15 cellular contexts compared by ENCODE assay signal in the genomic region with DNA sequence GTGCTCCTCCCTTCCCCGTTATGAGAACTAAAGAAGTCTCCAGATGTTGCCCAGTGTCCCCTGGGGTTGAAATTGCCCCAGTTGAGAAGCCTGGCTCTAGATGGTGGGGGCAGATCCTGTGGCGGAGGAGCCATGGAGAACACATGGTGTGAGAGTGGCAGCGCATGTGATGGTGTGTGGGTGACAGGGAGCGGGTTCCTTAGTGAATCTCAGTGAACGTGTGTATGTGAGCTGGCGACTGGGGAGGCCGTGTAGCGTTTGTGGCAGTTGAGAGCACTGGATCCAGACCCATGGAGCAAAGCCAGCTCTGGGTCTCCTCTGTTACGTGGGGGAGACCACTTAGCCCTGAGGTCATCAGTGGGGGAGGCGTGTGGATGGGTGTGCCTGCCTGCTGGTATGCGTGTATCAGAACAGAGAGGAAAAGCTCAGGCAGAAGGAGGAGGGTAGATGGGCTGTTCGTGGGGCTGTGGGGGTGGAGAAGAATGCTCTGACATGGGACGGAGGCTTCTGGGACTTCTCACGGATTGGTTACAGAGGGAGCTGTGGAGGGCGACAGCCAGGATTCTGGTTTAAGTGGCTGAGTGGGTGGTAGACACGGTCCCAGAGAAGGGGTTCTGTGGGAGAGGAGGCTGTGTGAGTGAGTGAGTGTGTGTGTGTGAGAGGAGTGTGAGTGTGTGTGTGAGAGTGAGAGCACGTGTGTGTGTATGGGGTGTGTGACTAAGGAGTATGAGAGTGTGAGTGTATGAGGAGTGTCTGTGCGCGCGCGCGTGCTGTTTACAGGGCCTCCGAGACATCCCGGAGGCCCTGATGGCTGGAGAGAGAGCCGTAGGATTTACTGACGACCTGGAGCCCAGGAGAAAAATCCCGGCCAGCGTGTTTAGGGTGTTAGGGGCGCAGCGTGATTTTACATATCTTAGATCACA.
A peak's percentile ranks its signal among the peaks of the same experiment; 100 is the strongest.
DNase-seq lines count a peak whose midpoint lies in the region; ATAC-seq and TF ChIP-seq lines count a peak whose summit lies in the region.
"Had no signal": no experiment of that assay in that cellular context is flagged by ENCODE, and none has a peak within 500 bp of the region (broad histone marks: within the 10 kb centered on the region; RNA-seq: fewer than 3 reads in every experiment).

No MANE protein-coding gene starts in this region.

- H3K79me1 ChIP-seq in IMR-90 (ENCODE audit: low read depth in 1 of 2, low read length in 2 of 2) (peaks cover 0 to 10% of the 10 kb centered on the region in 2 experiments; a peak in 1 of 4 replicates), neuronal stem cell (ENCODE audit: low read depth, low read length) (no peaks in the 10 kb centered on the region)

- H4K91ac ChIP-seq in IMR-90 (ENCODE audit: insufficient read depth, low read depth, low read length) = peak overlapping the region; percentile 67
- no peak overlapping the region for H4K91ac ChIP-seq in neuronal stem cell (ENCODE audit: low read depth, low read length, poor library complexity)

- 46% methylated on average over 13 of the region's 30 CpGs; no CpG with 5 or more reads in 1 of the 2 experiments for WGBS in IMR-90 (ENCODE audit: extremely low coverage in 2 of 2, insufficient read length in 1 of 2), 2 experiments
- WGBS in neuronal stem cell (ENCODE audit: extremely low coverage in 2 of 2, insufficient read length in 2 of 2, insufficient replicate concordance in 1 of 2), 2 donors = no CpG with 5 or more reads among the region's 30 CpGs

- H3K14ac ChIP-seq in IMR-90 (replicated peaks; ENCODE audit: low read depth, low read length) (peak overlapping the region; percentile 61), neuronal stem cell (ENCODE audit: low read length) (no peak overlapping the region)

- dilution Hi-C loops in IMR-90 (cut with HindIII; ENCODE audit: low sequenced_read_pairs, unreplicated experiment) = no loop called here

- peak overlapping the region; percentile 59 for H2BK12ac ChIP-seq in neuronal stem cell (ENCODE audit: low read length)

- in situ Hi-C loops in IMR-90 (cut with MboI; ENCODE audit: low sequenced_read_pairs) = no loop called here

- H4K20me1 ChIP-seq in IMR-90 (ENCODE audit: insufficient read depth, low read length) = no peaks in the 10 kb centered on the region

- H2AK9ac ChIP-seq in IMR-90 (replicated peaks; ENCODE audit: low read depth, low read length, poor library complexity) = peak overlapping the region; percentile 72

- no peak overlapping the region for H3K4me3 ChIP-seq in AG10803 (ENCODE audit: low read length)
- no peak overlapping the region for H3K4me3 ChIP-seq in IMR-90 (ENCODE audit: insufficient read depth, low read depth, low read length)
- H3K4me3 ChIP-seq in neuronal stem cell (ENCODE audit: low read length in 2 of 2) = no peak overlapping the region

- POLR2A ChIA-PET in IMR-90 (lab: Charles Lee; ENCODE audit: unreplicated experiment) = no interaction called here

- H2AK5ac ChIP-seq in IMR-90 (ENCODE audit: low read depth, low read length) = peak overlapping the region; percentile 77; the same call in 1 of the 2 replicates
- H2AK5ac ChIP-seq in neuronal stem cell (ENCODE audit: low read depth, low read length) = peak overlapping the region; percentile 50

- TF ChIP-seq POLR2A in IMR-90 (IDR thresholded peaks at IDR 0.05; ENCODE audit: low read depth, low read length) = no peak

- H3K4me1 ChIP-seq in IMR-90 (ENCODE audit: control insufficient read depth, insufficient read depth, low read length) = peaks cover 12% of the 10 kb centered on the region
- peaks cover 4 to 11% of the 10 kb centered on the region in 2 donors for H3K4me1 ChIP-seq in neuronal stem cell (ENCODE audit: control insufficient read depth in 2 of 2, insufficient read depth in 1 of 2, low read depth in 1 of 2, low read length in 2 of 2)

- no peak for TF ChIP-seq RAD21 in IMR-90 (IDR thresholded peaks at IDR 0.05; ENCODE audit: low read length)

- no peak for TF ChIP-seq CTCF in AG10803 (conservative IDR thresholded peaks at IDR 0.05; ENCODE audit: low read length)
- TF ChIP-seq CTCF in IMR-90 (conservative IDR thresholded peaks at IDR 0.05; ENCODE audit: low read depth, low read length) = no peak

- peaks cover 20% of the 10 kb centered on the region for H3K9me1 ChIP-seq in IMR-90 (ENCODE audit: insufficient read depth, low read length)

- H2AFZ ChIP-seq in IMR-90 (replicated peaks; ENCODE audit: low read length, poor library complexity) = peak overlapping the region; percentile 88
- H2AFZ ChIP-seq in neuronal stem cell (ENCODE audit: low read length) = no peak overlapping the region

- H3K9me3 ChIP-seq in IMR-90 (ENCODE audit: control insufficient read depth, insufficient read depth, low read length) = no peaks in the 10 kb centered on the region
- no peaks in the 10 kb centered on the region for H3K9me3 ChIP-seq in neuronal stem cell (replicated peaks in 1 of 2; ENCODE audit: control insufficient read depth in 2 of 2, insufficient read depth in 1 of 2, low read depth in 1 of 2, low read length in 2 of 2)

- no peak overlapping the region for H3K56ac ChIP-seq in IMR-90 (ENCODE audit: extremely low read depth, insufficient read depth, low read length)

- H2BK120ac ChIP-seq in IMR-90 (ENCODE audit: low read depth, low read length) (peak overlapping the region; percentile 71), neuronal stem cell (ENCODE audit: low read depth, low read length) (no peak overlapping the region)

- H3K4me2 ChIP-seq in IMR-90 (ENCODE audit: low read depth, low read length) (peak overlapping the region; percentile 68), neuronal stem cell (ENCODE audit: insufficient read depth, low read length, poor library complexity, severe bottlenecking) (no peak overlapping the region)

- ATAC-seq in IMR-90 (ENCODE audit: low read depth) = peak; percentile 79
- no peak for ATAC-seq in HG02759 (IDR thresholded peaks at IDR 0.05; ENCODE audit: unreplicated experiment)
- no peak for ATAC-seq in GM19324 (IDR thresholded peaks at IDR 0.05; ENCODE audit: low FRiP score, unreplicated experiment)

- H4K8ac ChIP-seq in IMR-90 (ENCODE audit: low read depth in 2 of 2, low read length in 2 of 2) = peak overlapping the region; percentile 20 to 83
- H4K8ac ChIP-seq in neuronal stem cell (ENCODE audit: low read depth, low read length) = no peak overlapping the region

- H3K27me3 ChIP-seq in IMR-90 (ENCODE audit: control insufficient read depth, insufficient read depth, low read length) (no peaks in the 10 kb centered on the region), neuronal stem cell (ENCODE audit: control insufficient read depth in 3 of 3, insufficient read depth in 3 of 3, low read depth in 1 of 3, low read length in 3 of 3) (no peaks in the 10 kb centered on the region)

- intact Hi-C loops in IMR-90 (cut with micrococcal nuclease) = no loop called here

- peak overlapping the region; percentile 66 for H2BK20ac ChIP-seq in IMR-90 (ENCODE audit: low read depth, low read length)

- H3K36me3 ChIP-seq in IMR-90 (ENCODE audit: control insufficient read depth, insufficient read depth, low read length) = no peaks in the 10 kb centered on the region
- H3K36me3 ChIP-seq in neuronal stem cell (replicated peaks in 1 of 2; ENCODE audit: control insufficient read depth in 2 of 2, insufficient read depth in 2 of 2, low read length in 2 of 2) = no peaks in the 10 kb centered on the region

- peak; percentile 79 for DNase-seq in AG10803 (ENCODE audit: low read depth)
- DNase-seq in IMR-90 = peak; percentile 72
- DNase-seq in fibroblast of peridontal ligament (ENCODE audit: extremely low read depth) = peak; percentile 33
- DNase-seq in neuronal stem cell (ENCODE audit: low spot score) = no peak
- DNase-seq in activated CD4-positive, alpha-beta T cell treated with anti-CD3 and anti-CD28 coated beads for 4 hours = no peak
- DNase-seq in cerebellar cortex (ENCODE audit: low spot score) = no peak
- DNase-seq: activated CD4-positive, alpha-beta T cell treated with anti-CD3 and anti-CD28 coated beads, Interleukin-2, amount 50 U/mL, for 4 hours; C1 segment of cervical spinal cord; H7; NCI-H187 treated with DMSO at 0.1 percent for 48 hours; SHP77; stimulated activated CD4-positive, alpha-beta T cell treated with anti-CD3 and anti-CD28 coated beads, Interleukin-1b, Interleukin-23, amount 100 ng/mL, for 48 hours had no signal

- H3K9ac ChIP-seq in IMR-90 (ENCODE audit: low read depth, low read length) (peak overlapping the region; percentile 41; the same call in 1 of the 2 replicates), neuronal stem cell (ENCODE audit: low read depth, low read length, poor library complexity) (peak overlapping the region; percentile 40)

- H3K23ac ChIP-seq in IMR-90 (ENCODE audit: low read depth, low read length) (peak overlapping the region; percentile 54), neuronal stem cell (ENCODE audit: low read depth, low read length, poor library complexity) (no peak overlapping the region)

- peak overlapping the region; percentile 49; the same call in 1 of the 2 replicates for H4K5ac ChIP-seq in IMR-90 (ENCODE audit: low read depth, low read length)

- H2BK5ac ChIP-seq in IMR-90 (ENCODE audit: low read depth, low read length, poor library complexity, severe bottlenecking) = peak overlapping the region; percentile 18
- H2BK5ac ChIP-seq in neuronal stem cell (ENCODE audit: low read length) = peak overlapping the region; percentile 59

- H3K27ac ChIP-seq in IMR-90 (ENCODE audit: insufficient read depth, low read length) (peak overlapping the region; percentile 35; the same call in 1 of the 2 replicates), neuronal stem cell (replicated peaks; ENCODE audit: low read length) (no peak overlapping the region)
- H3K27ac ChIP-seq: HL-60 had no signal

- peak overlapping the region; percentile 79; the same call in 1 of the 3 replicates for H2BK15ac ChIP-seq in IMR-90 (ENCODE audit: low read depth, low read length)
- peak overlapping the region; percentile 15 for H2BK15ac ChIP-seq in neuronal stem cell (ENCODE audit: low read length)

- CTCF ChIA-PET in IMR-90 (lab: Yijun Ruan, JAX) = interaction anchor here (0.6 to 1.1 kb wide), 3 partner anchors 61 to 283 kb away, joined by 3 to 4 read pairs (median 3); no protein-coding TSS in a partner anchor

- BruUV-seq in IMR-90 (replicated peaks; lab: Mats Ljungman, UMichigan) = no TSS peak

- H3K18ac ChIP-seq in IMR-90 (ENCODE audit: low read depth, low read length) = peak overlapping the region; percentile 74
- H3K18ac ChIP-seq in neuronal stem cell (ENCODE audit: low read length) = peak overlapping the region; percentile 56

- peak overlapping the region; percentile 88 for H3K4ac ChIP-seq in IMR-90 (ENCODE audit: low read depth, low read length)
- no peak overlapping the region for H3K4ac ChIP-seq in neuronal stem cell (ENCODE audit: low read length)

TF ChIP-seq in IMR-90, 13 proteins besides CTCF, POLR2A, EP300 and RAD21 (continues in another document):
- TF ChIP-seq BHLHE40 (IDR thresholded peaks at IDR 0.05; ENCODE audit: low read depth, low read length) (peak; percentile 86), FOS (IDR thresholded peaks at IDR 0.05; ENCODE audit: low read depth, low read length) (no peak), RFX5 (IDR thresholded peaks at IDR 0.05; ENCODE audit: low read depth, low read length) (no peak)

Comparison
In these comparisons a context has a peak if more than half of its experiments do, and no peak if none do; other contexts are left out.
1. DNase-seq: peak in AG10803 (single experiment), IMR-90 (single experiment) and fibroblast of peridontal ligament (single experiment); none in neuronal stem cell (single experiment), activated CD4-positive, alpha-beta T cell treated with anti-CD3 and anti-CD28 coated beads for 4 hours (0 of 2) and cerebellar cortex (single experiment).